Comparison of ENCODE assay signal across 1 cellular context in genomic region chr11:74065534-74065933, GRCh38. TPM values are rescaled to one million over a fixed set of nuclear protein-coding genes. Genes with fewer than 3 reads are reported as not detected.
"Had no signal": no experiment of that assay in that cellular context is flagged by ENCODE, and none has a peak within 500 bp of the region (broad histone marks: within the 10 kb centered on the region; RNA-seq: fewer than 3 reads in every experiment).

No MANE protein-coding gene starts in this region.

RNA-seq across cellular contexts. Expression of gene UCP3, which starts 56.6 kb away (rescaled TPM):
- polyA plus RNA-seq: hepatocyte had no signal
